In the genomic region with DNA sequence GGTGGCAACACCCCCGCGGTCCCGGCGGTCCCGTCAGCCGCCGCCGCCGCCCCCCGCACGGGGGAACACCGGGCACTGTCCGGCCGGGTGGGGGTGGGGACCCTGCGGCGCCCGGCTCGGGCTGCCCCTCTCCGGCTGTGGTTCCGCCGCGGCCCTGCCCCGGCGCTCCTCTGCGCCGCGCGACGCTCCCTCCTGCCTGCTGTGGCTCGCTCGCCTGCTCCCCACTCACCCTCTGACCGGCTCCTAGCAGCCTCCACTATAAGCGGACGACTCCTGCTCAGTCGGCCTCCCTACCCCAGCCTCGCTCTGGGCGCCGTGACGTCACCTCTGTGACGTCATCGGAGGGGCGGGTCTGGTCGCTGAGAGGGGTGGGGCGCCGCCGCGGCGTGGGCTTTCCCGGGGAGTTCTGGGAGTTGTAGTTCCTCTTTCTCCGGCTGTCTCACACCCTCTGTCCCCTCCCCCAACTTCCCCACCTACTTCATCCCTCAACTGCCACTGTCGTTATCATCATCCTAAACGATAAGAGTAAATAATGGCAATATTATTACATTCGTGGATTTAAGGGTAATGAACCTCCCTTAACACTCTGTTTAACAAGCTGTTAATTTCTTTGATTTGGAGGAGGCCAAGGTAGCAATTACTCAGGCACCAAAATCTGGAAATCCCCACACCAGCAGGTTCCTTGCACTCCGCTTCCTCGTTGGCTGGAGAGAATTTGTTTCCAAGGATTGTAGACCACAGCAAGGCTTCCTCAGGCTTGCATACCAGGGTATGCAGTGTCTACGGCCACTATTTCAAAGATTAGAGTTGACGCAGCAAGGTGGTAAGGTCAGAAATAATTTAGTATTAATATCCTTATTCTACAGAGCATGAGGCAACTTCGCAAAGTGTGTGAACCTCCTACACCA, we compare ENCODE assay signal across 1 cellular context.
TF ChIP-seq lines count a peak whose summit lies in the region.

A gene (minus strand): TSS at position 308 of the 908 bp plus-strand sequence. CDS start 405 bp downstream, outside the sequence.

TF ChIP-seq in K562, 482 proteins besides CTCF, POLR2A, EP300 and RAD21 (continued from another document and continues in another):
- TF ChIP-seq, protein P1, sequence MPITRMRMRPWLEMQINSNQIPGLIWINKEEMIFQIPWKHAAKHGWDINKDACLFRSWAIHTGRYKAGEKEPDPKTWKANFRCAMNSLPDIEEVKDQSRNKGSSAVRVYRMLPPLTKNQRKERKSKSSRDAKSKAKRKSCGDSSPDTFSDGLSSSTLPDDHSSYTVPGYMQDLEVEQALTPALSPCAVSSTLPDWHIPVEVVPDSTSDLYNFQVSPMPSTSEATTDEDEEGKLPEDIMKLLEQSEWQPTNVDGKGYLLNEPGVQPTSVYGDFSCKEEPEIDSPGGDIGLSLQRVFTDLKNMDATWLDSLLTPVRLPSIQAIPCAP (CRISPR knock-in tag; IDR thresholded peaks at IDR 0.05; ENCODE audit: borderline replicate concordance) = no peak
- TF ChIP-seq EGR1 (conservative IDR thresholded peaks at IDR 0.05) (peak; percentile 63), MCM7 (IDR thresholded peaks at IDR 0.05) (no peak), TRIM24 (IDR thresholded peaks at IDR 0.05) (no peak), ZBTB7A (IDR thresholded peaks at IDR 0.05; ENCODE audit: borderline replicate concordance, control insufficient read depth, low read depth, low read length) (peak; percentile 82; the same call in 1 of the 2 replicates), NBN (IDR thresholded peaks at IDR 0.05; ENCODE audit: low read depth) (peak; percentile 100), XRCC5 (IDR thresholded peaks at IDR 0.05; ENCODE audit: low read depth, low read length) (peak; percentile 72; the same call in 1 of the 2 replicates), SMAD4 (CRISPR knock-in tag; conservative IDR thresholded peaks at IDR 0.05) (peak; percentile 98), RBM22 (IDR thresholded peaks at IDR 0.05; ENCODE audit: low read depth, low read length, poor library complexity, severe bottlenecking) (no peak), CSDE1 (IDR thresholded peaks at IDR 0.05) (peak in 1 of 2 experiments; percentile 96; a peak in 2 of 4 replicates), SMAD1 (IDR thresholded peaks at IDR 0.05; ENCODE audit: low read depth, low read length, partially characterized antibody) (peak; percentile 25), ZNF184 (CRISPR knock-in tag; IDR thresholded peaks at IDR 0.05) (no peak), TCF3 (CRISPR knock-in tag; IDR thresholded peaks at IDR 0.05) (peak; percentile 5; the same call in 1 of the 2 replicates), NRF1 (conservative IDR thresholded peaks at IDR 0.05 in 1 of 2, IDR thresholded peaks at IDR 0.05 in 1 of 2) (peak; percentile 70 to 75), ZNF384 (IDR thresholded peaks at IDR 0.05; ENCODE audit: low read depth, low read length) (no peak), ARHGAP35 (IDR thresholded peaks at IDR 0.05; ENCODE audit: partially characterized antibody) (no peak), ZNF830 (CRISPR knock-in tag; IDR thresholded peaks at IDR 0.05) (0 out of 2 replicates have a peak, but pooled peaks have one; percentile 14), ZNF175 (CRISPR knock-in tag; IDR thresholded peaks at IDR 0.05; ENCODE audit: low read depth) (no peak), MXI1 (IDR thresholded peaks at IDR 0.05; ENCODE audit: low read depth, low read length) (no peak), SMAD3 (CRISPR knock-in tag; conservative IDR thresholded peaks at IDR 0.05) (0 out of 2 replicates have a peak, but pooled peaks have one; percentile 65), RBM34 (IDR thresholded peaks at IDR 0.05; ENCODE audit: borderline replicate concordance, insufficient read depth, low read length) (no peak), ERF (CRISPR knock-in tag; IDR thresholded peaks at IDR 0.05) (peak; percentile 91), IFI16 (CRISPR knock-in tag; IDR thresholded peaks at IDR 0.05) (no peak), HOXB6 (CRISPR knock-in tag; IDR thresholded peaks at IDR 0.05; ENCODE audit: borderline replicate concordance) (no peak), PYGO2 (tag; IDR thresholded peaks at IDR 0.05) (no peak), ZNF232 (CRISPR knock-in tag; IDR thresholded peaks at IDR 0.05) (no peak), PRPF4 (IDR thresholded peaks at IDR 0.05; ENCODE audit: insufficient read depth, low read depth, low read length, poor library complexity, severe bottlenecking) (peak; percentile 65), FIP1L1 (IDR thresholded peaks at IDR 0.05; ENCODE audit: low read depth, low read length, poor library complexity, severe bottlenecking) (peak; percentile 79), U2AF1 (optimal IDR thresholded peaks at IDR 0.05; ENCODE audit: low read depth, low read length) (no peak), RFX1 (IDR thresholded peaks at IDR 0.05) (no peak), JUNB (CRISPR knock-in tag; conservative IDR thresholded peaks at IDR 0.05) (peak; percentile 98), KLF6 (CRISPR knock-in tag; IDR thresholded peaks at IDR 0.05; ENCODE audit: borderline replicate concordance) (peak; percentile 74), ZNF561 (CRISPR knock-in tag; conservative IDR thresholded peaks at IDR 0.05) (no peak), NR3C1 (CRISPR knock-in tag; IDR thresholded peaks at IDR 0.05) (no peak; the same call in 1 of the 2 replicates), MTA1 (IDR thresholded peaks at IDR 0.05; ENCODE audit: borderline replicate concordance) (0 out of 2 replicates have a peak, but pooled peaks have one; percentile 45), FOXA1 (IDR thresholded peaks at IDR 0.05; ENCODE audit: borderline replicate concordance) (no peak), BRD4 (IDR thresholded peaks at IDR 0.05) (no peak; the same call in 1 of the 2 replicates), ZNF121 (CRISPR knock-in tag; conservative IDR thresholded peaks at IDR 0.05) (no peak), NFXL1 (CRISPR knock-in tag; IDR thresholded peaks at IDR 0.05) (no peak), ZZZ3 (IDR thresholded peaks at IDR 0.05) (no peak; the same call in 1 of the 2 replicates), POU5F1 (IDR thresholded peaks at IDR 0.05; ENCODE audit: borderline replicate concordance, low read depth, low read length, partially characterized antibody) (peak; percentile 49), MYC (IDR thresholded peaks at IDR 0.05; ENCODE audit: low read depth, low read length) (no peak), MYC (CRISPR knock-in tag; IDR thresholded peaks at IDR 0.05; ENCODE audit: borderline replicate concordance, low read depth) (no peak), ZNF57 (CRISPR knock-in tag; IDR thresholded peaks at IDR 0.05) (no peak)
- TF ChIP-seq, protein P2, sequence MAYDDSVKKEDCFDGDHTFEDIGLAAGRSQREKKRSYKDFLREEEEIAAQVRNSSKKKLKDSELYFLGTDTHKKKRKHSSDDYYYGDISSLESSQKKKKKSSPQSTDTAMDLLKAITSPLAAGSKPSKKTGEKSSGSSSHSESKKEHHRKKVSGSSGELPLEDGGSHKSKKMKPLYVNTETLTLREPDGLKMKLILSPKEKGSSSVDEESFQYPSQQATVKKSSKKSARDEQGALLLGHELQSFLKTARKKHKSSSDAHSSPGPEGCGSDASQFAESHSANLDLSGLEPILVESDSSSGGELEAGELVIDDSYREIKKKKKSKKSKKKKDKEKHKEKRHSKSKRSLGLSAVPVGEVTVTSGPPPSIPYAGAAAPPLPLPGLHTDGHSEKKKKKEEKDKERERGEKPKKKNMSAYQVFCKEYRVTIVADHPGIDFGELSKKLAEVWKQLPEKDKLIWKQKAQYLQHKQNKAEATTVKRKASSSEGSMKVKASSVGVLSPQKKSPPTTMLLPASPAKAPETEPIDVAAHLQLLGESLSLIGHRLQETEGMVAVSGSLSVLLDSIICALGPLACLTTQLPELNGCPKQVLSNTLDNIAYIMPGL (CRISPR knock-in tag; IDR thresholded peaks at IDR 0.05) = no peak
- TF ChIP-seq, protein P3, sequence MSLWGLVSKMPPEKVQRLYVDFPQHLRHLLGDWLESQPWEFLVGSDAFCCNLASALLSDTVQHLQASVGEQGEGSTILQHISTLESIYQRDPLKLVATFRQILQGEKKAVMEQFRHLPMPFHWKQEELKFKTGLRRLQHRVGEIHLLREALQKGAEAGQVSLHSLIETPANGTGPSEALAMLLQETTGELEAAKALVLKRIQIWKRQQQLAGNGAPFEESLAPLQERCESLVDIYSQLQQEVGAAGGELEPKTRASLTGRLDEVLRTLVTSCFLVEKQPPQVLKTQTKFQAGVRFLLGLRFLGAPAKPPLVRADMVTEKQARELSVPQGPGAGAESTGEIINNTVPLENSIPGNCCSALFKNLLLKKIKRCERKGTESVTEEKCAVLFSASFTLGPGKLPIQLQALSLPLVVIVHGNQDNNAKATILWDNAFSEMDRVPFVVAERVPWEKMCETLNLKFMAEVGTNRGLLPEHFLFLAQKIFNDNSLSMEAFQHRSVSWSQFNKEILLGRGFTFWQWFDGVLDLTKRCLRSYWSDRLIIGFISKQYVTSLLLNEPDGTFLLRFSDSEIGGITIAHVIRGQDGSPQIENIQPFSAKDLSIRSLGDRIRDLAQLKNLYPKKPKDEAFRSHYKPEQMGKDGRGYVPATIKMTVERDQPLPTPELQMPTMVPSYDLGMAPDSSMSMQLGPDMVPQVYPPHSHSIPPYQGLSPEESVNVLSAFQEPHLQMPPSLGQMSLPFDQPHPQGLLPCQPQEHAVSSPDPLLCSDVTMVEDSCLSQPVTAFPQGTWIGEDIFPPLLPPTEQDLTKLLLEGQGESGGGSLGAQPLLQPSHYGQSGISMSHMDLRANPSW (CRISPR knock-in tag; IDR thresholded peaks at IDR 0.05) = no peak; the same call in 1 of the 2 replicates
- TF ChIP-seq, protein P4, sequence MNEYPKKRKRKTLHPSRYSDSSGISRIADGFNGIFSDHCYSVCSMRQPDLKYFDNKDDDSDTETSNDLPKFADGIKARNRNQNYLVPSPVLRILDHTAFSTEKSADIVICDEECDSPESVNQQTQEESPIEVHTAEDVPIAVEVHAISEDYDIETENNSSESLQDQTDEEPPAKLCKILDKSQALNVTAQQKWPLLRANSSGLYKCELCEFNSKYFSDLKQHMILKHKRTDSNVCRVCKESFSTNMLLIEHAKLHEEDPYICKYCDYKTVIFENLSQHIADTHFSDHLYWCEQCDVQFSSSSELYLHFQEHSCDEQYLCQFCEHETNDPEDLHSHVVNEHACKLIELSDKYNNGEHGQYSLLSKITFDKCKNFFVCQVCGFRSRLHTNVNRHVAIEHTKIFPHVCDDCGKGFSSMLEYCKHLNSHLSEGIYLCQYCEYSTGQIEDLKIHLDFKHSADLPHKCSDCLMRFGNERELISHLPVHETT (CRISPR knock-in tag; conservative IDR thresholded peaks at IDR 0.05 in 1 of 2, IDR thresholded peaks at IDR 0.05 in 1 of 2) = peak in 1 of 2 experiments; percentile 96; a peak in 2 of 4 replicates
- TF ChIP-seq, protein P5, sequence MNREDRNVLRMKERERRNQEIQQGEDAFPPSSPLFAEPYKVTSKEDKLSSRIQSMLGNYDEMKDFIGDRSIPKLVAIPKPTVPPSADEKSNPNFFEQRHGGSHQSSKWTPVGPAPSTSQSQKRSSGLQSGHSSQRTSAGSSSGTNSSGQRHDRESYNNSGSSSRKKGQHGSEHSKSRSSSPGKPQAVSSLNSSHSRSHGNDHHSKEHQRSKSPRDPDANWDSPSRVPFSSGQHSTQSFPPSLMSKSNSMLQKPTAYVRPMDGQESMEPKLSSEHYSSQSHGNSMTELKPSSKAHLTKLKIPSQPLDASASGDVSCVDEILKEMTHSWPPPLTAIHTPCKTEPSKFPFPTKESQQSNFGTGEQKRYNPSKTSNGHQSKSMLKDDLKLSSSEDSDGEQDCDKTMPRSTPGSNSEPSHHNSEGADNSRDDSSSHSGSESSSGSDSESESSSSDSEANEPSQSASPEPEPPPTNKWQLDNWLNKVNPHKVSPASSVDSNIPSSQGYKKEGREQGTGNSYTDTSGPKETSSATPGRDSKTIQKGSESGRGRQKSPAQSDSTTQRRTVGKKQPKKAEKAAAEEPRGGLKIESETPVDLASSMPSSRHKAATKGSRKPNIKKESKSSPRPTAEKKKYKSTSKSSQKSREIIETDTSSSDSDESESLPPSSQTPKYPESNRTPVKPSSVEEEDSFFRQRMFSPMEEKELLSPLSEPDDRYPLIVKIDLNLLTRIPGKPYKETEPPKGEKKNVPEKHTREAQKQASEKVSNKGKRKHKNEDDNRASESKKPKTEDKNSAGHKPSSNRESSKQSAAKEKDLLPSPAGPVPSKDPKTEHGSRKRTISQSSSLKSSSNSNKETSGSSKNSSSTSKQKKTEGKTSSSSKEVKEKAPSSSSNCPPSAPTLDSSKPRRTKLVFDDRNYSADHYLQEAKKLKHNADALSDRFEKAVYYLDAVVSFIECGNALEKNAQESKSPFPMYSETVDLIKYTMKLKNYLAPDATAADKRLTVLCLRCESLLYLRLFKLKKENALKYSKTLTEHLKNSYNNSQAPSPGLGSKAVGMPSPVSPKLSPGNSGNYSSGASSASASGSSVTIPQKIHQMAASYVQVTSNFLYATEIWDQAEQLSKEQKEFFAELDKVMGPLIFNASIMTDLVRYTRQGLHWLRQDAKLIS (CRISPR knock-in tag; IDR thresholded peaks at IDR 0.05) = no peak
- TF ChIP-seq, protein P6, sequence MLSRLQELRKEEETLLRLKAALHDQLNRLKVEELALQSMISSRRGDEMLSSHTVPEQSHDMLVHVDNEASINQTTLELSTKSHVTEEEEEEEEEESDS (CRISPR knock-in tag; IDR thresholded peaks at IDR 0.05) = no peak
- TF ChIP-seq, protein P7, sequence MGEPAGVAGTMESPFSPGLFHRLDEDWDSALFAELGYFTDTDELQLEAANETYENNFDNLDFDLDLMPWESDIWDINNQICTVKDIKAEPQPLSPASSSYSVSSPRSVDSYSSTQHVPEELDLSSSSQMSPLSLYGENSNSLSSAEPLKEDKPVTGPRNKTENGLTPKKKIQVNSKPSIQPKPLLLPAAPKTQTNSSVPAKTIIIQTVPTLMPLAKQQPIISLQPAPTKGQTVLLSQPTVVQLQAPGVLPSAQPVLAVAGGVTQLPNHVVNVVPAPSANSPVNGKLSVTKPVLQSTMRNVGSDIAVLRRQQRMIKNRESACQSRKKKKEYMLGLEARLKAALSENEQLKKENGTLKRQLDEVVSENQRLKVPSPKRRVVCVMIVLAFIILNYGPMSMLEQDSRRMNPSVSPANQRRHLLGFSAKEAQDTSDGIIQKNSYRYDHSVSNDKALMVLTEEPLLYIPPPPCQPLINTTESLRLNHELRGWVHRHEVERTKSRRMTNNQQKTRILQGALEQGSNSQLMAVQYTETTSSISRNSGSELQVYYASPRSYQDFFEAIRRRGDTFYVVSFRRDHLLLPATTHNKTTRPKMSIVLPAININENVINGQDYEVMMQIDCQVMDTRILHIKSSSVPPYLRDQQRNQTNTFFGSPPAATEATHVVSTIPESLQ (CRISPR knock-in tag; IDR thresholded peaks at IDR 0.05) = no peak
- TF ChIP-seq, protein P8, sequence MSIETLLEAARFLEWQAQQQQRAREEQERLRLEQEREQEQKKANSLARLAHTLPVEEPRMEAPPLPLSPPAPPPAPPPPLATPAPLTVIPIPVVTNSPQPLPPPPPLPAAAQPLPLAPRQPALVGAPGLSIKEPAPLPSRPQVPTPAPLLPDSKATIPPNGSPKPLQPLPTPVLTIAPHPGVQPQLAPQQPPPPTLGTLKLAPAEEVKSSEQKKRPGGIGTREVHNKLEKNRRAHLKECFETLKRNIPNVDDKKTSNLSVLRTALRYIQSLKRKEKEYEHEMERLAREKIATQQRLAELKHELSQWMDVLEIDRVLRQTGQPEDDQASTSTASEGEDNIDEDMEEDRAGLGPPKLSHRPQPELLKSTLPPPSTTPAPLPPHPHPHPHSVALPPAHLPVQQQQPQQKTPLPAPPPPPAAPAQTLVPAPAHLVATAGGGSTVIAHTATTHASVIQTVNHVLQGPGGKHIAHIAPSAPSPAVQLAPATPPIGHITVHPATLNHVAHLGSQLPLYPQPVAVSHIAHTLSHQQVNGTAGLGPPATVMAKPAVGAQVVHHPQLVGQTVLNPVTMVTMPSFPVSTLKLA (conservative IDR thresholded peaks at IDR 0.05) = peak; percentile 37 to 77
